In the genomic region with DNA sequence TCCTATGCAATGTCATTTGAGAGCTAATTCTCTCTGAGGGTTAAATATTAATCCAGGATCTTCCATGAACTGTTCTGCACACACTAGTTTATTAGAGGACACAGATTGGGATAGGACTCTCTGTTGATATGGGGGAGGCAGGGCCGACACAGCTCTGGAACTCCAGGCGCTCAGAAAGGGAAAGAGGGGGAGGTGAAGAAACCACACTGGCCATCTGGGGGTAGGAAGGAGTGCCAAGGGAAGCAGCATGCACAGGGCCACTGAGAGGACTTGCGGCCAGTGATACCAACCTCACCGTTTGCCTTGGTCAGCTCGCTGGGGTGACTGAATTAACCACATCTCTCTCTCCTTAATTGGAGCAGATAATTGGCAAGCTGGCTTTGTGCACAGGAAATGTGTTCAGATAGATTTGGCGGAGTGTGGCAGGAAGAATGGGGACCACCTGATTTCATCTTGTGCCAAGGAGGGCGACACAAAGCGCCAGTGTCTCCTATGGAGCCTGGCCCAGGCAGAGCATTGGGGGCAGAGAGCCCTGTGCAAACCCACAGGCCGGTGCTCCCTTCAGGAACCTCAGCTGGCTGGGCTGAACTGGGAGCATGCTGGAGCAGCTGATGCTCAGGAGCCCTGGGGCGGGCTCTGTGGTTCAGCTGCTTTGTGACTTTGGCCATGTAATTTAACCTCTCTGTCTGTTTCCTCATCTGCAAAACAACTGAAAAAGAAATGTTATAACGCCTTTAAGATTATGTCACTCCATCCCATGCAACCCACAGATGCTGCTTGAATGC, we compare ENCODE assay signal across 8 cellular contexts. TPM values are rescaled to one million over a fixed set of nuclear protein-coding genes. Genes with fewer than 3 reads are reported as not detected.
DNase-seq lines count a peak whose midpoint lies in the region; ATAC-seq and TF ChIP-seq lines count a peak whose summit lies in the region.

No MANE protein-coding gene starts in this region.

- no peaks in the 10 kb centered on the region for H3K36me3 ChIP-seq in hepatocyte (replicated peaks; ENCODE audit: insufficient read depth, low read depth)

- no peak overlapping the region for H3K4me3 ChIP-seq in hepatocyte

- H3K27me3 Mint-ChIP-seq in activated CD4-positive, alpha-beta T cell treated with anti-CD3 and anti-CD28 coated beads, Interleukin-2, amount 10 ng/mL, durations not matched to agents 24 days and 14 days: no peaks in the 10 kb centered on the region
- H3K27me3 Mint-ChIP-seq in activated CD4-positive, alpha-beta T cell treated with anti-CD3 and anti-CD28 coated beads, Interleukin-2, amount 10 ng/mL, durations not matched to agents 7 days and 5 days: no peaks in the 10 kb centered on the region

- H3K27ac ChIP-seq in hepatocyte (peak overlapping the region; percentile 66), temporal lobe (ENCODE audit: low read depth, low read length) (peak overlapping the region; percentile 90)

- H3K36me3 Mint-ChIP-seq in activated CD4-positive, alpha-beta T cell treated with anti-CD3 and anti-CD28 coated beads, Interleukin-2, amount 10 ng/mL, durations not matched to agents 24 days and 14 days (ENCODE audit: low read depth): no peaks in the 10 kb centered on the region
- H3K36me3 Mint-ChIP-seq in activated CD4-positive, alpha-beta T cell treated with anti-CD3 and anti-CD28 coated beads, Interleukin-2, amount 10 ng/mL, durations not matched to agents 7 days and 5 days (ENCODE audit: low read depth): no peaks in the 10 kb centered on the region

- H3K79me2 ChIP-seq in hepatocyte: no peaks in the 10 kb centered on the region

- TF ChIP-seq CTCF in hepatocyte (IDR thresholded peaks at IDR 0.05; ENCODE audit: poor library complexity): no peak

- POLR2A ChIA-PET in activated CD4-positive, alpha-beta T cell treated with anti-CD3 and anti-CD28 coated beads, Interleukin-2, amount 10 ng/mL, durations not matched to agents 7 days and 5 days (lab: Charles Lee): no interaction called here

- peak overlapping the region; percentile 67 for H3K27ac Mint-ChIP-seq in activated CD4-positive, alpha-beta T cell treated with anti-CD3 and anti-CD28 coated beads, Interleukin-2, amount 10 ng/mL, durations not matched to agents 24 days and 14 days
- H3K27ac Mint-ChIP-seq in activated CD4-positive, alpha-beta T cell treated with anti-CD3 and anti-CD28 coated beads, Interleukin-2, amount 10 ng/mL, durations not matched to agents 7 days and 5 days: no peak overlapping the region

- H4K20me1 ChIP-seq in hepatocyte (ENCODE audit: insufficient read depth, poor library complexity, severe bottlenecking): no peaks in the 10 kb centered on the region

- H3K4me1 Mint-ChIP-seq in activated CD4-positive, alpha-beta T cell treated with anti-CD3 and anti-CD28 coated beads, Interleukin-2, amount 10 ng/mL, durations not matched to agents 24 days and 14 days: peaks cover 31% of the 10 kb centered on the region
- H3K4me1 Mint-ChIP-seq in activated CD4-positive, alpha-beta T cell treated with anti-CD3 and anti-CD28 coated beads, Interleukin-2, amount 10 ng/mL, durations not matched to agents 7 days and 5 days: peaks cover 41% of the 10 kb centered on the region

- CTCF ChIA-PET in activated CD4-positive, alpha-beta T cell treated with anti-CD3 and anti-CD28 coated beads, Interleukin-2, amount 10 ng/mL, durations not matched to agents 7 days and 5 days (lab: Charles Lee): interaction anchor here (1.2 to 1.3 kb wide), 2 partner anchors 28 to 308 kb away, joined by 3 read pairs; no protein-coding TSS in a partner anchor

- DNase-seq in activated CD4-positive, alpha-beta T cell treated with anti-CD3 and anti-CD28 coated beads, Interleukin-2, amount 10 ng/mL, durations not matched to agents 24 days and 14 days: no peak
- no peak for DNase-seq in activated CD4-positive, alpha-beta T cell treated with anti-CD3 and anti-CD28 coated beads, Interleukin-2, amount 10 ng/mL, durations not matched to agents 7 days and 5 days
- DNase-seq in UCSD-AML1 (lab: John Stamatoyannopoulos, UW; ENCODE audit: unreplicated experiment) (peak; percentile 69), hepatocyte (ENCODE audit: low spot score) (no peak), germinal center (ENCODE audit: low spot score) (no peak)

- no peak overlapping the region for H2AFZ ChIP-seq in hepatocyte

- peak overlapping the region; percentile 47 for H3K4me3 Mint-ChIP-seq in activated CD4-positive, alpha-beta T cell treated with anti-CD3 and anti-CD28 coated beads, Interleukin-2, amount 10 ng/mL, durations not matched to agents 24 days and 14 days
- H3K4me3 Mint-ChIP-seq in activated CD4-positive, alpha-beta T cell treated with anti-CD3 and anti-CD28 coated beads, Interleukin-2, amount 10 ng/mL, durations not matched to agents 7 days and 5 days: no peak overlapping the region

- ATAC-seq in GM21576 (IDR thresholded peaks at IDR 0.05; ENCODE audit: unreplicated experiment) (no peak), HG02571 (IDR thresholded peaks at IDR 0.05; ENCODE audit: unreplicated experiment) (no peak)

- peaks cover 14% of the 10 kb centered on the region for H3K4me1 ChIP-seq in hepatocyte (ENCODE audit: insufficient read depth)

- H3K27me3 ChIP-seq in hepatocyte: no peaks in the 10 kb centered on the region

- intact Hi-C loops in activated CD4-positive, alpha-beta T cell treated with anti-CD3 and anti-CD28 coated beads, Interleukin-2, amount 10 ng/mL, durations not matched to agents 24 days and 14 days (cut with micrococcal nuclease): no loop called here

- H3K9me3 ChIP-seq in hepatocyte (ENCODE audit: low read depth): no peaks in the 10 kb centered on the region

- H3K4me2 ChIP-seq in hepatocyte: peak overlapping the region; percentile 44

- H3K9me3 Mint-ChIP-seq in activated CD4-positive, alpha-beta T cell treated with anti-CD3 and anti-CD28 coated beads, Interleukin-2, amount 10 ng/mL, durations not matched to agents 24 days and 14 days: no peaks in the 10 kb centered on the region
- H3K9me3 Mint-ChIP-seq in activated CD4-positive, alpha-beta T cell treated with anti-CD3 and anti-CD28 coated beads, Interleukin-2, amount 10 ng/mL, durations not matched to agents 7 days and 5 days: no peaks in the 10 kb centered on the region

- WGBS in hepatocyte (ENCODE audit: low lambda C conversion rate, missing lambda C conversion rate): 75% methylated on average over 11 of the region's 11 CpGs

- no peaks in the 10 kb centered on the region for H3K9me2 ChIP-seq in hepatocyte (replicated peaks; ENCODE audit: insufficient read depth)

RNA-seq across cellular contexts. Expression of a gene that starts 25.4 kb away (rescaled TPM):
- total RNA-seq in activated CD4-positive, alpha-beta T cell treated with anti-CD3 and anti-CD28 coated beads, Interleukin-2, amount 10 ng/mL, durations not matched to agents 24 days and 14 days: 21.2 and 21.3 TPM in 2 replicates
- total RNA-seq in activated CD4-positive, alpha-beta T cell treated with anti-CD3 and anti-CD28 coated beads, Interleukin-2, amount 10 ng/mL, durations not matched to agents 7 days and 5 days: 10 to 100 TPM; 39.3 to 43.0 TPM
- total RNA-seq in hepatocyte (28.8 and 32.9 TPM in 2 replicates), temporal lobe (48.7 TPM)
- 25.0 and 26.2 TPM in 2 replicates for polyA plus RNA-seq in hepatocyte
